Comparison of ENCODE assay signal across 8 cellular contexts in genomic region chr15:96340611-96341464, GRCh38. TPM values are rescaled to one million over a fixed set of nuclear protein-coding genes. Genes with fewer than 3 reads are reported as not detected.
DNase-seq lines count a peak whose midpoint lies in the region; ATAC-seq and TF ChIP-seq lines count a peak whose summit lies in the region.

No MANE protein-coding gene starts in this region.

- H3K36me3 Mint-ChIP-seq in activated CD4-positive, alpha-beta memory T cell treated with anti-CD3 and anti-CD28 coated beads, Interleukin-2, amount 10 ng/mL, durations not matched to agents 7 days and 5 days (ENCODE audit: low read depth), result no peaks in the 10 kb centered on the region

- H3K9ac ChIP-seq in NT2/D1 (ENCODE audit: insufficient read length, low read depth), result peak overlapping the region; percentile 64

- H3K27me3 ChIP-seq in NT2/D1 (ENCODE audit: insufficient read depth, insufficient read length), result peaks cover 88% of the 10 kb centered on the region

- POLR2A ChIA-PET in activated CD4-positive, alpha-beta memory T cell treated with anti-CD3 and anti-CD28 coated beads, Interleukin-2, amount 10 ng/mL, durations not matched to agents 7 days and 5 days (lab: Charles Lee), result no interaction called here

- no peaks in the 10 kb centered on the region for H3K36me3 ChIP-seq in NT2/D1 (ENCODE audit: insufficient read depth, insufficient read length, low read length)

- H3K27me3 Mint-ChIP-seq in activated CD4-positive, alpha-beta memory T cell treated with anti-CD3 and anti-CD28 coated beads, Interleukin-2, amount 10 ng/mL, durations not matched to agents 7 days and 5 days, result peaks cover 85% of the 10 kb centered on the region

- CTCF ChIA-PET in activated CD4-positive, alpha-beta memory T cell treated with anti-CD3 and anti-CD28 coated beads, Interleukin-2, amount 10 ng/mL, durations not matched to agents 7 days and 5 days (lab: Charles Lee), result interaction anchor here (0.6 kb wide), 1 partner anchor 35 kb away, joined by 3 read pairs; no protein-coding TSS in a partner anchor

- peak overlapping the region; percentile 49 for H3K4me3 ChIP-seq in NT2/D1 (ENCODE audit: insufficient read length, low read depth)
- H3K4me3 ChIP-seq in epithelial cell of proximal tubule (ENCODE audit: low read depth, low read length), result peak overlapping the region; percentile 83

- ATAC-seq in HG02610 (IDR thresholded peaks at IDR 0.05; ENCODE audit: unreplicated experiment), result no peak

- peak; percentile 47 for DNase-seq in DMS 273 (lab: John Stamatoyannopoulos, UW; ENCODE audit: unreplicated experiment)
- DNase-seq in DMS 273 treated with DMSO at 0.1 percent for 48 hours (lab: John Stamatoyannopoulos, UW), result no peak
- DNase-seq in NT2/D1 (ENCODE audit: low read depth, low spot score), result no peak
- no peak for DNase-seq in epithelial cell of proximal tubule (ENCODE audit: low read depth)
- DNase-seq in myocyte (ENCODE audit: low read depth), result peak; percentile 80
- no peak for DNase-seq in activated CD4-positive, alpha-beta memory T cell treated with anti-CD3 and anti-CD28 coated beads, Interleukin-2, amount 10 ng/mL, durations not matched to agents 7 days and 5 days
- DNase-seq in NOMO-1 treated with dmso at 0.1 percent for 144 hours (lab: John Stamatoyannopoulos, UW; ENCODE audit: unreplicated experiment), result no peak

- H3K4me1 ChIP-seq in NT2/D1 (ENCODE audit: insufficient read depth, insufficient read length), result peaks cover 12% of the 10 kb centered on the region

- no peaks in the 10 kb centered on the region for H3K9me3 Mint-ChIP-seq in activated CD4-positive, alpha-beta memory T cell treated with anti-CD3 and anti-CD28 coated beads, Interleukin-2, amount 10 ng/mL, durations not matched to agents 7 days and 5 days

- H3K27ac Mint-ChIP-seq in activated CD4-positive, alpha-beta memory T cell treated with anti-CD3 and anti-CD28 coated beads, Interleukin-2, amount 10 ng/mL, durations not matched to agents 7 days and 5 days, result no peak overlapping the region

- no peaks in the 10 kb centered on the region for H3K4me1 Mint-ChIP-seq in activated CD4-positive, alpha-beta memory T cell treated with anti-CD3 and anti-CD28 coated beads, Interleukin-2, amount 10 ng/mL, durations not matched to agents 7 days and 5 days

- no peak overlapping the region for H3K4me3 Mint-ChIP-seq in activated CD4-positive, alpha-beta memory T cell treated with anti-CD3 and anti-CD28 coated beads, Interleukin-2, amount 10 ng/mL, durations not matched to agents 7 days and 5 days

- no peak for TF ChIP-seq CTCF in epithelial cell of proximal tubule (conservative IDR thresholded peaks at IDR 0.05; ENCODE audit: low read depth, low read length)

- H3K9me3 ChIP-seq in NT2/D1 (ENCODE audit: insufficient read depth, low read length), result no peaks in the 10 kb centered on the region

RNA-seq across cellular contexts. Expression of gene NR2F2, which starts 10.3 kb away (rescaled TPM):
- total RNA-seq in epithelial cell of proximal tubule (17.6 and 17.7 TPM in 2 replicates), myocyte (6.5 and 8.7 TPM in 2 replicates)
- polyA plus RNA-seq in myocyte (2012), result 45.5 TPM
- total RNA-seq in activated CD4-positive, alpha-beta memory T cell treated with anti-CD3 and anti-CD28 coated beads, Interleukin-2, amount 10 ng/mL, durations not matched to agents 7 days and 5 days, result not detected

Comparison
In these comparisons a context has a peak if more than half of its experiments do, and no peak if none do; other contexts are left out.
1. DNase-seq: peak in DMS 273 (single experiment) and myocyte (single experiment); none in DMS 273 treated with DMSO at 0.1 percent for 48 hours (single experiment), NT2/D1 (single experiment), epithelial cell of proximal tubule (single experiment), activated CD4-positive, alpha-beta memory T cell treated with anti-CD3 and anti-CD28 coated beads, Interleukin-2, amount 10 ng/mL, durations not matched to agents 7 days and 5 days (single experiment) and NOMO-1 treated with dmso at 0.1 percent for 144 hours (single experiment).